1 cellular context compared by ENCODE assay signal in the genomic region with DNA sequence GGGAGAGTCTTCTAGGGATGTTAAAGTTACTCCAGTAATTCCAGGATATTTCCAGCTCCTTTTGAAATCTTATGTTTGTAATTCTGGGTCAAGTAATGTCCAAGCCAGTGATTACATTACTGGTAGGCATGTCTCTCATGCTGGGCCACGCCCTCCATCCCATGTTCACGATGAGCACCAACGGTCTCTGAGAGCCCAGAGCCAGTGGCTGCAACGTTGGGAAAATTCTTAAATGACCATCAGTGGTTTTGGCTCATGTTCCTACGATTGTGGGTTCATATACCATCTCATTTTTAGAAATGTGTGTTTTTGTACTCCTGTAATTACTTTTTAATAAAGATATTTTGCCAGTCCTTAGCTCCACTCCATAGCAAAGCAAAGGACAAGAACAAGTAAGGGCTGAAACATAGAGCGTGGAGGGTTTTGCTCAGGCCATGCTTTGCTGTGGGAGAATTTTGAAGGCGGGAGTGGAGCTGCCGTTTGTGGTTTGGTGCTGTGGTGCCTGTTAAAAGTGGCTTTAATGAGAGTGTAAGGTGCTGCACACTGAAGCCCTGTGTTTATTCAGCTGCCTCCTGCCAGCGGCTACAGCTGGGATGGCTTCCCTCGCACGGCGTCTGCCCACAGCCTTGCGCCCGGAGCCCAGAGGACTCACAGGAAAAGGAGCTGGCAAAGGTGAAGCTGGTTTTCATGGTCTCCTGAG.
TF ChIP-seq lines count a peak whose summit lies in the region.

No MANE protein-coding gene starts in this region.

TF ChIP-seq in SK-N-SH treated with all-trans-retinoic acid at 6 μM for 48 hours, 23 proteins besides CTCF, POLR2A, EP300 and RAD21 (continued from another document):
- TF ChIP-seq ZFP3 (CRISPR knock-in tag; IDR thresholded peaks at IDR 0.05) (no peak), ARNTL (CRISPR knock-in tag; IDR thresholded peaks at IDR 0.05; ENCODE audit: borderline replicate concordance, low read depth) (no peak)
- TF ChIP-seq, protein P1, sequence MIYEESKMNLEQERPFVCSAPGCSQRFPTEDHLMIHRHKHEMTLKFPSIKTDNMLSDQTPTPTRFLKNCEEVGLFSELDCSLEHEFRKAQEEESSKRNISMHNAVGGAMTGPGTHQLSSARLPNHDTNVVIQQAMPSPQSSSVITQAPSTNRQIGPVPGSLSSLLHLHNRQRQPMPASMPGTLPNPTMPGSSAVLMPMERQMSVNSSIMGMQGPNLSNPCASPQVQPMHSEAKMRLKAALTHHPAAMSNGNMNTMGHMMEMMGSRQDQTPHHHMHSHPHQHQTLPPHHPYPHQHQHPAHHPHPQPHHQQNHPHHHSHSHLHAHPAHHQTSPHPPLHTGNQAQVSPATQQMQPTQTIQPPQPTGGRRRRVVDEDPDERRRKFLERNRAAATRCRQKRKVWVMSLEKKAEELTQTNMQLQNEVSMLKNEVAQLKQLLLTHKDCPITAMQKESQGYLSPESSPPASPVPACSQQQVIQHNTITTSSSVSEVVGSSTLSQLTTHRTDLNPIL (CRISPR knock-in tag; IDR thresholded peaks at IDR 0.05; ENCODE audit: low read depth): no peak
